11 cellular contexts compared by ENCODE assay signal in genomic region chr5:53323943-53324642, GRCh38.
A peak's percentile ranks its signal among the peaks of the same experiment; 100 is the strongest.
DNase-seq lines count a peak whose midpoint lies in the region; ATAC-seq and TF ChIP-seq lines count a peak whose summit lies in the region.
"Had no signal": no experiment of that assay in that cellular context is flagged by ENCODE, and none has a peak within 500 bp of the region (broad histone marks: within the 10 kb centered on the region; RNA-seq: fewer than 3 reads in every experiment).

No MANE protein-coding gene starts in this region.

- no peaks in the 10 kb centered on the region for H3K9me3 ChIP-seq in RWPE2 (ENCODE audit: severe bottlenecking)

- peaks cover 72% of the 10 kb centered on the region for H3K4me1 ChIP-seq in RWPE2 (ENCODE audit: insufficient read depth, poor library complexity, severe bottlenecking)

- peak overlapping the region; percentile 100 for H3K27ac ChIP-seq in RWPE2 (ENCODE audit: poor library complexity, severe bottlenecking)

- no peak overlapping the region for H3K4me3 ChIP-seq in RWPE2 (ENCODE audit: severe bottlenecking)

- DNase-seq in RWPE2 (ENCODE audit: low spot score): peak; percentile 90
- DNase-seq in myocyte (ENCODE audit: low read depth): peak; percentile 40
- no peak for DNase-seq in NCI-H146 (lab: John Stamatoyannopoulos, UW)
- no peak for DNase-seq in C1 segment of cervical spinal cord (lab: John Stamatoyannopoulos, UW)
- DNase-seq: head of caudate nucleus, mesenchymal stem cell, NCI-H2081 treated with DMSO at 0.1 percent for 48 hours had no signal

- ATAC-seq in GM18907 (IDR thresholded peaks at IDR 0.05; ENCODE audit: unreplicated experiment) (peak; percentile 91), HG02938 (IDR thresholded peaks at IDR 0.05; ENCODE audit: unreplicated experiment) (peak; percentile 84), RWPE2 (ENCODE audit: low read depth) (peak; percentile 85), HG03378 (IDR thresholded peaks at IDR 0.05; ENCODE audit: unreplicated experiment) (no peak)
- ATAC-seq: Panc1 had no signal

- H3K27me3 ChIP-seq in RWPE2 (ENCODE audit: insufficient read depth, poor library complexity, severe bottlenecking): no peaks in the 10 kb centered on the region

- no peaks in the 10 kb centered on the region for H3K36me3 ChIP-seq in RWPE2 (ENCODE audit: low read depth)

- no peak for TF ChIP-seq CTCF in RWPE2 (IDR thresholded peaks at IDR 0.05; ENCODE audit: poor library complexity, severe bottlenecking)

Comparison
In these comparisons a context has a peak if more than half of its experiments do, and no peak if none do; other contexts are left out.
1. DNase-seq: peak in RWPE2 (single experiment) and myocyte (single experiment); none in NCI-H146 (single experiment) and C1 segment of cervical spinal cord (0 of 14).